In the genomic region with DNA sequence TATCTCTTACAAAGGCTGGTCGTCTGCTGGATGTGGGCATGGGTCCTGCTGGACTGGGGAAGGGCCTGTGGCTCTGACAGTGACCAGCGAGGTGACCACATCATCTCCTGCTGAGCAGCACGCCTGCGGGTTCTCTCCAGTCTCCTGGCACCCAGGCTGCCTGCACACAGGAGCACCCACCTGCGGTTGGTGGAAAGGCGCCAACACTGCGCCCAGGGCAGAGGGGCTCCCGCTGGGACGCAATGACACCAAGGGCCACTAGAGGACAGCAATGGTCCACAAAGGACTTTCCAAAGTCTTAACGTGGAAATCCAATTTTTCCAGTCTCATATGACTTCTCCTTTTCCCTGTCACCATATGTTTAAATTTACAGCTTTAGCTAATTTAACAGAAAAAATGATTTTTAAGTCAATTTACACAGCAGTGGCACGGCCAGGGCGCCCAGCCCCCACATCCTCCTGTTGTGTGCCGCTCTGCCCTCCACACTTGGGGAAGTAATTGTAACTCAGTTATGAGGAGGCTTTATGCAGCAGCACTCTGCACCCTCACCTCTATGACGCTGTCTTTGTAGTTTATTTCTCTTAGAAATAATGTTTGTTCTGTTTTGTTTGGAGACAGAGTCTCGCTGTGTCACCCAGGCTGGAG, we compare ENCODE assay signal across 10 cellular contexts. TPM values are rescaled to one million over a fixed set of nuclear protein-coding genes. Genes with fewer than 3 reads are reported as not detected.
DNase-seq lines count a peak whose midpoint lies in the region; ATAC-seq, FAIRE-seq and TF ChIP-seq lines count a peak whose summit lies in the region.
"Had no signal": no experiment of that assay in that cellular context is flagged by ENCODE, and none has a peak within 500 bp of the region (broad histone marks: within the 10 kb centered on the region; RNA-seq: fewer than 3 reads in every experiment).

No MANE protein-coding gene starts in this region.

- H3K9ac ChIP-seq in HepG2 (ENCODE audit: insufficient read depth, low read depth, low read length): no peak overlapping the region

- TF ChIP-seq RAD21 in HepG2 (CRISPR knock-in tag; IDR thresholded peaks at IDR 0.05): peak; percentile 62

- no peaks in the 10 kb centered on the region for H3K4me1 ChIP-seq in breast epithelium
- no peaks in the 10 kb centered on the region for H3K4me1 ChIP-seq in HepG2 (ENCODE audit: insufficient read depth, low read length)

- no peak overlapping the region for H2AFZ ChIP-seq in HepG2 (ENCODE audit: low read length)

- peaks cover 2% of the 10 kb centered on the region for H3K4me1 Mint-ChIP-seq in CD14-positive monocyte
- H3K4me1 Mint-ChIP-seq in stimulated activated naive CD8-positive, alpha-beta T cell treated with anti-CD3 and anti-CD28 coated beads, Interleukin-15, amount 100 ng/mL, for 72 hours: peaks cover 16% of the 10 kb centered on the region

- peaks cover 0 to 5% of the 10 kb centered on the region in 2 donors for H3K27me3 ChIP-seq in breast epithelium
- peaks cover 1 to 37% of the 10 kb centered on the region in 2 experiments; a peak in 3 of 5 replicates for H3K27me3 ChIP-seq in HepG2 (ENCODE audit: control insufficient read depth in 1 of 2, insufficient read depth in 2 of 2, low read length in 2 of 2)

- TF ChIP-seq CTCF in CD14-positive monocyte (IDR thresholded peaks at IDR 0.05) (peak; percentile 89), breast epithelium (IDR thresholded peaks at IDR 0.05) (peak in 2 of 3 donors; percentile 46 to 54), HepG2 (CRISPR knock-in tag; IDR thresholded peaks at IDR 0.05) (peak; percentile 89)

- no peak overlapping the region for H3K4me2 ChIP-seq in HepG2 (ENCODE audit: low read depth, low read length)

- H3K9me3 ChIP-seq in breast epithelium (peaks cover 22 to 26% of the 10 kb centered on the region in 2 donors), HepG2 (ENCODE audit: low read length) (no peaks in the 10 kb centered on the region)

- POLR2A ChIA-PET in HepG2 (lab: Yijun Ruan, JAX): no interaction called here

- H4K20me1 ChIP-seq in HepG2 (ENCODE audit: insufficient read depth, low read length): no peaks in the 10 kb centered on the region

- ATAC-seq in HepG2 (peak; percentile 92), HG03039 (IDR thresholded peaks at IDR 0.05; ENCODE audit: unreplicated experiment) (no peak)
- peak; percentile 74 for ATAC-seq in stimulated activated naive CD8-positive, alpha-beta T cell treated with anti-CD3 and anti-CD28 coated beads, Interleukin-15, amount 100 ng/mL, for 72 hours

- no peaks in the 10 kb centered on the region for H3K36me3 ChIP-seq in breast epithelium
- no peaks in the 10 kb centered on the region for H3K36me3 ChIP-seq in HepG2 (replicated peaks in 1 of 2; ENCODE audit: control insufficient read depth in 1 of 2, insufficient read depth in 2 of 2, low read length in 2 of 2)

- H3K27ac ChIP-seq in breast epithelium (no peak overlapping the region), HepG2 (ENCODE audit: extremely low read length, insufficient read depth, low read length) (no peak overlapping the region)

- WGBS in HepG2 (ENCODE audit: low lambda C conversion rate): 17% methylated on average over 13 of the region's 15 CpGs

- no peaks in the 10 kb centered on the region for H3K36me3 Mint-ChIP-seq in CD14-positive monocyte
- H3K36me3 Mint-ChIP-seq: IgD-negative memory B cell, immature natural killer cell had no signal

- H3K9me3 Mint-ChIP-seq in CD14-positive monocyte: peaks cover 2 to 28% (median 11%) of the 10 kb centered on the region in 7 donors
- peaks cover 9 to 11% of the 10 kb centered on the region in 2 donors for H3K9me3 Mint-ChIP-seq in stimulated activated naive CD8-positive, alpha-beta T cell treated with anti-CD3 and anti-CD28 coated beads, Interleukin-15, amount 100 ng/mL, for 72 hours
- H3K9me3 Mint-ChIP-seq: immature natural killer cell had no signal

- H3K27me3 Mint-ChIP-seq in CD14-positive monocyte (ENCODE audit: low read depth in 3 of 3): peaks cover 2 to 17% (median 6%) of the 10 kb centered on the region in 3 donors
- peaks cover 52% of the 10 kb centered on the region for H3K27me3 Mint-ChIP-seq in stimulated activated naive CD8-positive, alpha-beta T cell treated with anti-CD3 and anti-CD28 coated beads, Interleukin-15, amount 100 ng/mL, for 72 hours

- peak overlapping the region in 1 of 2 donors; percentile 37 for H3K4me3 Mint-ChIP-seq in CD14-positive monocyte
- peak overlapping the region; percentile 5 to 19 for H3K4me3 Mint-ChIP-seq in stimulated activated naive CD8-positive, alpha-beta T cell treated with anti-CD3 and anti-CD28 coated beads, Interleukin-15, amount 100 ng/mL, for 72 hours
- H3K4me3 Mint-ChIP-seq: immature natural killer cell had no signal

- H3K79me2 ChIP-seq in HepG2 (ENCODE audit: insufficient read depth, low read length): no peaks in the 10 kb centered on the region

- peak overlapping the region in 1 of 7 donors; percentile 24 for H3K27ac Mint-ChIP-seq in CD14-positive monocyte
- H3K27ac Mint-ChIP-seq in stimulated activated naive CD8-positive, alpha-beta T cell treated with anti-CD3 and anti-CD28 coated beads, Interleukin-15, amount 100 ng/mL, for 72 hours: no peak overlapping the region
- H3K27ac Mint-ChIP-seq: immature natural killer cell had no signal

- BruUV-seq in HepG2 (replicated peaks; lab: Mats Ljungman, UMichigan): no TSS peak

- DNase-seq in CD14-positive monocyte (ENCODE audit: low spot score): peak; percentile 32
- peak; percentile 57 for DNase-seq in GM19240 (ENCODE audit: insufficient read length, low spot score)
- peak; percentile 49 for DNase-seq in RKO (ENCODE audit: low spot score)
- no peak for DNase-seq in breast epithelium (ENCODE audit: low spot score in 2 of 2)
- peak; percentile 39 for DNase-seq in HepG2 (ENCODE audit: low spot score)
- peak; percentile 32 to 41 for DNase-seq in stimulated activated naive CD8-positive, alpha-beta T cell treated with anti-CD3 and anti-CD28 coated beads, Interleukin-15, amount 100 ng/mL, for 72 hours
- no peak for DNase-seq in activated effector memory CD4-positive, alpha-beta T cell treated with anti-CD3 and anti-CD28 coated beads, Interleukin-2, amount 50 U/mL, for 16 hours

- in situ Hi-C loops in HepG2 (cut with HindIII; ENCODE audit: extremely low pct_ligation_motif_present, low pct_unique_long_range_greater_than_20kb): no loop called here

- TF ChIP-seq POLR2A in breast epithelium (IDR thresholded peaks at IDR 0.05) (no peak), HepG2 (IDR thresholded peaks at IDR 0.05; ENCODE audit: insufficient read depth in 1 of 2, low read depth in 2 of 2, low read length in 2 of 2) (no peak)

- intact Hi-C loops in CD14-positive monocyte (cut with micrococcal nuclease) (no loop called here), breast epithelium (cut with DNase I; ENCODE audit: low total_unique reads) (no loop called here), HepG2 (cut with micrococcal nuclease; ENCODE audit: unreplicated experiment) (no loop called here)

- CTCF ChIA-PET in HepG2 (lab: Yijun Ruan, JAX; ENCODE audit: low intra/inter-chr PET ratio, low total read pairs): interaction anchor here (1.3 kb wide), 1 partner anchor 220 kb away, joined by 7 read pairs; no protein-coding TSS in a partner anchor

- TF ChIP-seq EP300 in HepG2 (IDR thresholded peaks at IDR 0.05; ENCODE audit: low read depth in 2 of 2, low read length in 2 of 2) (no peak), HepG2 (CRISPR knock-in tag; IDR thresholded peaks at IDR 0.05; ENCODE audit: borderline replicate concordance) (no peak)

- H3K4me3 ChIP-seq in breast epithelium (no peak overlapping the region), HepG2 (replicated peaks in 1 of 3; ENCODE audit: insufficient read depth in 1 of 3, low read depth in 2 of 3, low read length in 3 of 3) (no peak overlapping the region)

- FAIRE-seq in HepG2 (lab: Jason Lieb, UNC): peak; percentile 68

TF ChIP-seq in HepG2, 621 proteins besides CTCF, POLR2A, EP300 and RAD21 (continues in another document):
- peak; percentile 80 for TF ChIP-seq STAG1 (CRISPR knock-in tag; IDR thresholded peaks at IDR 0.05)
- no peak for TF ChIP-seq HNF4G (IDR thresholded peaks at IDR 0.05; ENCODE audit: borderline replicate concordance, low read depth, low read length)
- TF ChIP-seq HNF4G (CRISPR knock-in tag; IDR thresholded peaks at IDR 0.05; ENCODE audit: borderline replicate concordance, low read depth): no peak
- TF ChIP-seq HOXD1 (CRISPR knock-in tag; IDR thresholded peaks at IDR 0.05): no peak

RNA-seq across cellular contexts. Expression of gene CFAP46, which starts 38.1 kb away (rescaled TPM):
- polyA plus RNA-seq in CD14-positive monocyte (not detected), HepG2 (2011; rRNA removed) (0.10 and 0.24 TPM in 2 replicates)
- total RNA-seq in breast epithelium (under 1 TPM; 0.16 to 0.73 (median 0.66) TPM), HepG2 (2016; rRNA removed; fragmentation: Illumina TruSeq; extraction: Trizol) (0.74 and 0.84 TPM in 2 replicates)
- total RNA-seq in HepG2 (2016; cell fraction: cytosol; rRNA removed; fragmentation: Illumina TruSeq; extraction: Trizol; ENCODE audit: low read depth): not detected in 2 replicates
- 0.87 and 1.1 TPM in 2 replicates for total RNA-seq in HepG2 (2016; cell fraction: insoluble cytoplasmic fraction; rRNA removed; fragmentation: Illumina TruSeq; extraction: Trizol)
- 0.21 and 0.34 TPM in 2 replicates for total RNA-seq in HepG2 (2016; cell fraction: membrane; rRNA removed; fragmentation: Illumina TruSeq; extraction: Trizol)
- total RNA-seq in HepG2 (2016; cell fraction: nucleus; rRNA removed; fragmentation: Illumina TruSeq; extraction: Trizol): 0.53 and 1.3 TPM in 2 replicates
- 0.13 and 0.19 TPM in 2 replicates for polyA plus RNA-seq in HepG2 (2011; cell fraction: cytosol; rRNA removed)
- polyA plus RNA-seq in HepG2 (2011; cell fraction: nucleus; rRNA removed): 0.05 and 0.27 TPM in 2 replicates
- polyA plus RNA-seq in HepG2 (2012): 0.12 and 0.16 TPM in 2 replicates
- 0.18 and 0.26 TPM in 2 replicates for polyA plus RNA-seq in HepG2 (2016; cell fraction: cytosol; fragmentation: Illumina TruSeq; extraction: Trizol; ENCODE audit: low read depth)
- 0.86 and 1.2 TPM in 2 replicates for polyA plus RNA-seq in HepG2 (2016; cell fraction: insoluble cytoplasmic fraction; fragmentation: Illumina TruSeq; extraction: Trizol; ENCODE audit: low read depth)
- 0.33 and 0.34 TPM in 2 replicates for polyA plus RNA-seq in HepG2 (2016; cell fraction: membrane; fragmentation: Illumina TruSeq; extraction: Trizol; ENCODE audit: low read depth)
- polyA plus RNA-seq in HepG2 (2016; cell fraction: nucleus; fragmentation: Illumina TruSeq; extraction: Trizol; ENCODE audit: insufficient read depth, low read depth): 0.60 and 0.65 TPM in 2 replicates
- 0.06 TPM in 1 of 2 replicates, not detected in the other for polyA minus RNA-seq in HepG2 (2011; rRNA and poly(A)+ RNA removed; ENCODE audit: low replicate concordance)
- not detected in 2 replicates for polyA minus RNA-seq in HepG2 (2011; cell fraction: cytosol; rRNA and poly(A)+ RNA removed)
- 0.26 TPM in 1 of 2 replicates, not detected in the other for polyA minus RNA-seq in HepG2 (2011; cell fraction: nucleus; rRNA and poly(A)+ RNA removed)
- polyA plus RNA-seq: IgD-negative memory B cell, immature natural killer cell had no signal

Comparison
In these comparisons a context has a peak if more than half of its experiments do, and no peak if none do; other contexts are left out.
1. DNase-seq: peak in CD14-positive monocyte (single experiment), GM19240 (single experiment), RKO (single experiment), HepG2 (single experiment) and stimulated activated naive CD8-positive, alpha-beta T cell treated with anti-CD3 and anti-CD28 coated beads, Interleukin-15, amount 100 ng/mL, for 72 hours (2 of 2); none in breast epithelium (0 of 2) and activated effector memory CD4-positive, alpha-beta T cell treated with anti-CD3 and anti-CD28 coated beads, Interleukin-2, amount 50 U/mL, for 16 hours (single experiment).
2. Peak in every context shown above with its lines, with median percentiles within 50 percentile points of each other: CTCF ChIP-seq.